In genomic region chr2:684913-685312, GRCh38 we compare ENCODE assay signal across 2 cellular contexts.
TF ChIP-seq lines count a peak whose summit lies in the region.

No MANE protein-coding gene starts in this region.

TF ChIP-seq in HEK293, 187 proteins besides CTCF, POLR2A, EP300 and RAD21:
- peak; percentile 79 for TF ChIP-seq ZNF707 (tag by site-specific recombination; IDR thresholded peaks at IDR 0.05)

TF ChIP-seq in K562, 482 proteins besides CTCF, POLR2A, EP300 and RAD21:
- peak; percentile 56; the same call in 1 of the 2 replicates for TF ChIP-seq ZNF707 (CRISPR knock-in tag; conservative IDR thresholded peaks at IDR 0.05)
TF ChIP-seq in K562: peak in this region for 1; not testable (repeated sequence) for 481.
